In the genomic region with DNA sequence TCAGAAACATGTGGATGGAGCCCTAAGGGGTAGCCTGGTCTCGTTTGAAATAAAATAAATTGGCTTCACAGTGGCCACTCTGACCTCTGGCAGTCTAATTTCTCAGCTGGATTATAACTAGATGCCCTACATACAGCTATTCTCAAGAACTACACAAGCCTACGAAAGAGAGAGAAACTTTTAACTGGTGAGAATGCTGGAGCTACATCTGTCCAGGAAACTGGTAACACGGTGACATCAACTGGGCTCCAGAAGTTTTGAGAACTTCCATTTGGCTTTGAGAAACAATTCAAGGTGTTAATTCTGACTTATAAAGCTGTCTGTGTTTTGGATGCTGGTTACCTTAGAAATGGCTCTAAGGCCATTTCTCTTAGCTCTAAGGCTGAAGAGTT, we compare ENCODE assay signal across 19 cellular contexts.
DNase-seq lines count a peak whose midpoint lies in the region; ATAC-seq and TF ChIP-seq lines count a peak whose summit lies in the region.
"Had no signal": no experiment of that assay in that cellular context is flagged by ENCODE, and none has a peak within 500 bp of the region (broad histone marks: within the 10 kb centered on the region; RNA-seq: fewer than 3 reads in every experiment).

No MANE protein-coding gene starts in this region.

- no peaks in the 10 kb centered on the region for H3K36me3 ChIP-seq in breast epithelium
- no peaks in the 10 kb centered on the region for H3K36me3 ChIP-seq in mucosa of descending colon (ENCODE audit: low read depth)
- H3K36me3 ChIP-seq: ovary had no signal

- intact Hi-C loops in MCF 10A (cut with micrococcal nuclease), result loop anchor here (5.0 to 10.0 kb wide), 2 partner anchors 58 to 185 kb away; partner anchors contain the start of gene TENT5A
- intact Hi-C loops in breast epithelium (cut with DNase I; ENCODE audit: low total_unique reads), result no loop called here
- intact Hi-C loops in mucosa of descending colon (cut with DNase I, micrococcal nuclease), result no loop called here
- intact Hi-C loops in activated T-helper 1 cell treated with anti-CD3 and anti-CD28 coated beads, Interleukin-12 subunit alpha, Interleukin-12 subunit beta, Interleukin-2, Interleukin-4 antibody, amounts not matched to agents 30 ng/mL and 10 ng/mL and 1 ng/mL, durations not matched to agents 14 hours and 24 hours and 36 hours (cut with micrococcal nuclease), result no loop called here

- H3K4me1 Mint-ChIP-seq in MCF 10A (ENCODE audit: insufficient read depth, unreplicated experiment) (peaks cover 20% of the 10 kb centered on the region), mesothelial cell of epicardium (peaks cover 47% of the 10 kb centered on the region)
- H3K4me1 Mint-ChIP-seq in activated T-helper 1 cell treated with anti-CD3 and anti-CD28 coated beads, Interleukin-12 subunit alpha, Interleukin-12 subunit beta, Interleukin-2, Interleukin-4 antibody, amounts not matched to agents 30 ng/mL and 10 ng/mL and 1 ng/mL, durations not matched to agents 14 hours and 24 hours and 36 hours (ENCODE audit: low read depth), result no peaks in the 10 kb centered on the region
- H3K4me1 Mint-ChIP-seq: T-cell had no signal

- TF ChIP-seq CTCF in MCF 10A (IDR thresholded peaks at IDR 0.05; ENCODE audit: unreplicated experiment) (no peak), breast epithelium (IDR thresholded peaks at IDR 0.05) (no peak), choroid plexus epithelial cell (conservative IDR thresholded peaks at IDR 0.05; ENCODE audit: low read depth, low read length) (no peak), mesothelial cell of epicardium (IDR thresholded peaks at IDR 0.05; ENCODE audit: unreplicated experiment) (no peak), mucosa of descending colon (IDR thresholded peaks at IDR 0.05) (no peak)

- H3K9me3 Mint-ChIP-seq in MCF 10A (ENCODE audit: unreplicated experiment) (no peaks in the 10 kb centered on the region), mesothelial cell of epicardium (no peaks in the 10 kb centered on the region)
- H3K9me3 Mint-ChIP-seq in activated T-helper 1 cell treated with anti-CD3 and anti-CD28 coated beads, Interleukin-12 subunit alpha, Interleukin-12 subunit beta, Interleukin-2, Interleukin-4 antibody, amounts not matched to agents 30 ng/mL and 10 ng/mL and 1 ng/mL, durations not matched to agents 14 hours and 24 hours and 36 hours, result no peaks in the 10 kb centered on the region

- CTCF ChIA-PET in MCF 10A (lab: Yijun Ruan, JAX), result interaction anchor here (0.6 to 1.9 kb wide), 2 partner anchors 11 to 32 kb away, joined by 3 to 5 read pairs; no protein-coding TSS in a partner anchor

- H3K9me3 ChIP-seq in breast epithelium (no peaks in the 10 kb centered on the region), mucosa of descending colon (no peaks in the 10 kb centered on the region)
- H3K9me3 ChIP-seq: ovary, testis had no signal

- H3K4me1 ChIP-seq in breast epithelium, result no peaks in the 10 kb centered on the region
- no peaks in the 10 kb centered on the region for H3K4me1 ChIP-seq in mucosa of descending colon (ENCODE audit: low read depth)
- H3K4me1 ChIP-seq: testis had no signal

- BruUV-seq in MCF 10A (replicated peaks; lab: Mats Ljungman, UMichigan), result no TSS peak

- no peak for ATAC-seq in mucosa of descending colon
- no peak for ATAC-seq in HG02970 (IDR thresholded peaks at IDR 0.05; ENCODE audit: low FRiP score, unreplicated experiment)
- no peak for ATAC-seq in HG03175 (IDR thresholded peaks at IDR 0.05; ENCODE audit: unreplicated experiment)
- ATAC-seq: T-cell had no signal

- H3K4me3 Mint-ChIP-seq in MCF 10A (ENCODE audit: unreplicated experiment) (no peak overlapping the region), mesothelial cell of epicardium (no peak overlapping the region)
- no peak overlapping the region for H3K4me3 Mint-ChIP-seq in activated T-helper 1 cell treated with anti-CD3 and anti-CD28 coated beads, Interleukin-12 subunit alpha, Interleukin-12 subunit beta, Interleukin-2, Interleukin-4 antibody, amounts not matched to agents 30 ng/mL and 10 ng/mL and 1 ng/mL, durations not matched to agents 14 hours and 24 hours and 36 hours
- H3K4me3 Mint-ChIP-seq: activated CD4-positive, alpha-beta memory T cell treated with anti-CD3 and anti-CD28 coated beads for 36 hours; activated naive CD8-positive, alpha-beta T cell; T-cell had no signal

- H3K27ac Mint-ChIP-seq in MCF 10A (ENCODE audit: low read depth, unreplicated experiment) (peak overlapping the region; percentile 80), mesothelial cell of epicardium (peak overlapping the region; percentile 86)
- H3K27ac Mint-ChIP-seq in activated T-helper 1 cell treated with anti-CD3 and anti-CD28 coated beads, Interleukin-12 subunit alpha, Interleukin-12 subunit beta, Interleukin-2, Interleukin-4 antibody, amounts not matched to agents 30 ng/mL and 10 ng/mL and 1 ng/mL, durations not matched to agents 14 hours and 24 hours and 36 hours, result no peak overlapping the region
- H3K27ac Mint-ChIP-seq: activated CD4-positive, alpha-beta memory T cell treated with anti-CD3 and anti-CD28 coated beads for 36 hours; activated naive CD8-positive, alpha-beta T cell; T-cell had no signal

- H3K27me3 Mint-ChIP-seq in MCF 10A (ENCODE audit: insufficient read depth, unreplicated experiment), result no peaks in the 10 kb centered on the region
- H3K27me3 Mint-ChIP-seq in mesothelial cell of epicardium (ENCODE audit: low read depth), result no peaks in the 10 kb centered on the region
- H3K27me3 Mint-ChIP-seq in activated T-helper 1 cell treated with anti-CD3 and anti-CD28 coated beads, Interleukin-12 subunit alpha, Interleukin-12 subunit beta, Interleukin-2, Interleukin-4 antibody, amounts not matched to agents 30 ng/mL and 10 ng/mL and 1 ng/mL, durations not matched to agents 14 hours and 24 hours and 36 hours (ENCODE audit: insufficient read depth), result no peaks in the 10 kb centered on the region
- H3K27me3 Mint-ChIP-seq: activated CD4-positive, alpha-beta memory T cell treated with anti-CD3 and anti-CD28 coated beads for 36 hours; activated naive CD8-positive, alpha-beta T cell; T-cell had no signal

- H3K36me3 Mint-ChIP-seq in MCF 10A (ENCODE audit: insufficient read depth, unreplicated experiment) (no peaks in the 10 kb centered on the region), mesothelial cell of epicardium (no peaks in the 10 kb centered on the region)
- no peaks in the 10 kb centered on the region for H3K36me3 Mint-ChIP-seq in activated T-helper 1 cell treated with anti-CD3 and anti-CD28 coated beads, Interleukin-12 subunit alpha, Interleukin-12 subunit beta, Interleukin-2, Interleukin-4 antibody, amounts not matched to agents 30 ng/mL and 10 ng/mL and 1 ng/mL, durations not matched to agents 14 hours and 24 hours and 36 hours (ENCODE audit: low read depth)
- H3K36me3 Mint-ChIP-seq: activated CD4-positive, alpha-beta memory T cell treated with anti-CD3 and anti-CD28 coated beads for 36 hours; activated naive CD8-positive, alpha-beta T cell; T-cell had no signal

- no peak for DNase-seq in MCF 10A (ENCODE audit: unreplicated experiment)
- no peak for DNase-seq in breast epithelium (ENCODE audit: low spot score in 2 of 2)
- DNase-seq in choroid plexus epithelial cell (ENCODE audit: low read depth), result peak; percentile 15
- DNase-seq in mesothelial cell of epicardium (ENCODE audit: low spot score in 2 of 2, unreplicated experiment in 2 of 2), result no peak
- no peak for DNase-seq in mucosa of descending colon
- no peak for DNase-seq in activated T-helper 1 cell treated with anti-CD3 and anti-CD28 coated beads, Interleukin-12 subunit alpha, Interleukin-12 subunit beta, Interleukin-2, Interleukin-4 antibody, amounts not matched to agents 30 ng/mL and 10 ng/mL and 1 ng/mL, durations not matched to agents 14 hours and 24 hours and 36 hours (ENCODE audit: low spot score)
- DNase-seq: activated CD4-positive, alpha-beta memory T cell treated with anti-CD3 and anti-CD28 coated beads for 36 hours; activated T-cell treated with anti-CD3 and anti-CD28 coated beads, Interleukin-2, amount 50 U/mL, for 1 hour; C1 segment of cervical spinal cord; KG1; left cardiac atrium; NCI-H1417; NCI-H2171 treated with DMSO at 0.1 percent for 48 hours; ovary; T-cell; testis had no signal

- H3K27me3 ChIP-seq in breast epithelium, result no peaks in the 10 kb centered on the region
- H3K27me3 ChIP-seq: ovary, testis had no signal

- no peak overlapping the region for H3K27ac ChIP-seq in breast epithelium
- H3K27ac ChIP-seq: ovary, testis had no signal

- H3K4me3 ChIP-seq in breast epithelium (no peak overlapping the region), choroid plexus epithelial cell (ENCODE audit: low read depth, low read length) (no peak overlapping the region), mucosa of descending colon (no peak overlapping the region)
- H3K4me3 ChIP-seq: ovary, testis had no signal

- POLR2A ChIA-PET in MCF 10A (lab: Yijun Ruan, JAX), result interaction anchor here (0.9 to 4.0 kb wide), 2 partner anchors 27 to 187 kb away, joined by 3 to 24 read pairs; partner anchors contain the start of gene TENT5A

- no peak for TF ChIP-seq POLR2A in breast epithelium (IDR thresholded peaks at IDR 0.05)
